Comparison of ENCODE assay signal across 8 cellular contexts in genomic region chr12:57935839-57936512, GRCh38. TPM values are rescaled to one million over a fixed set of nuclear protein-coding genes. Genes with fewer than 3 reads are reported as not detected.
DNase-seq lines count a peak whose midpoint lies in the region; ATAC-seq and TF ChIP-seq lines count a peak whose summit lies in the region.

No MANE protein-coding gene starts in this region.

- H3K9me3 ChIP-seq in ovary, result no peaks in the 10 kb centered on the region
- no peaks in the 10 kb centered on the region for H3K9me3 ChIP-seq in thyroid gland

- peaks cover 39% of the 10 kb centered on the region for H3K4me1 Mint-ChIP-seq in activated naive CD8-positive, alpha-beta T cell (ENCODE audit: low read depth)

- H3K9me3 Mint-ChIP-seq in activated naive CD8-positive, alpha-beta T cell (ENCODE audit: low read depth), result no peaks in the 10 kb centered on the region

- TF ChIP-seq CTCF in GM10266 (IDR thresholded peaks at IDR 0.05; ENCODE audit: control insufficient read depth, insufficient read depth, low read depth, missing control alignments) (no peak), ovary (IDR thresholded peaks at IDR 0.05) (no peak), thyroid gland (IDR thresholded peaks at IDR 0.05) (no peak)

- H3K4me3 Mint-ChIP-seq in activated naive CD8-positive, alpha-beta T cell, result peak overlapping the region; percentile 97

- H3K27me3 ChIP-seq in ovary (no peaks in the 10 kb centered on the region), thyroid gland (no peaks in the 10 kb centered on the region)

- H3K27ac ChIP-seq in ovary (peak overlapping the region in 1 of 2 donors; percentile 45), thyroid gland (peak overlapping the region; percentile 37 to 57 (median 54))

- 2 to 3% (median 2%) methylated on average over 29 of the region's 29 CpGs for WGBS in ovary, 3 donors
- WGBS in thyroid gland, 2 donors, result 3 to 4% methylated on average over 29 of the region's 29 CpGs

- TF ChIP-seq POLR2A in ovary (IDR thresholded peaks at IDR 0.05) (peak; percentile 73), thyroid gland (IDR thresholded peaks at IDR 0.05) (peak in 1 of 2 donors; percentile 64)

- H3K27me3 Mint-ChIP-seq in activated naive CD8-positive, alpha-beta T cell, result no peaks in the 10 kb centered on the region

- intact Hi-C loops in Right ventricle myocardium inferior (cut with DNase I), result no loop called here
- intact Hi-C loops in ovary (cut with DNase I), result no loop called here
- intact Hi-C loops in thyroid gland (cut with DNase I), result no loop called here

- peak overlapping the region; percentile 99 for H3K27ac Mint-ChIP-seq in activated naive CD8-positive, alpha-beta T cell

- H3K4me3 ChIP-seq in ovary (peak overlapping the region; percentile 53), thyroid gland (replicated peaks in 1 of 3) (peak overlapping the region; percentile 9 to 93 (median 44))

- H3K36me3 ChIP-seq in ovary (no peaks in the 10 kb centered on the region), thyroid gland (no peaks in the 10 kb centered on the region)

- peaks cover 3% of the 10 kb centered on the region for H3K36me3 Mint-ChIP-seq in activated naive CD8-positive, alpha-beta T cell

- no peak for TF ChIP-seq EP300 in ovary (IDR thresholded peaks at IDR 0.05)

- peak; percentile 100 for ATAC-seq in HG02623 (IDR thresholded peaks at IDR 0.05; ENCODE audit: unreplicated experiment)
- peak; percentile 99 for ATAC-seq in SK-N-SH treated with all-trans-retinoic acid at 6 μM for 48 hours
- ATAC-seq in Right ventricle myocardium inferior, result peak; percentile 97

- DNase-seq in GM10266 (ENCODE audit: extremely low spot score), result peak; percentile 86
- peak; percentile 88 for DNase-seq in NCI-H1092 treated with DMSO at 0.1 percent for 48 hours (lab: John Stamatoyannopoulos, UW)
- peak; percentile 94 for DNase-seq in Right ventricle myocardium inferior (ENCODE audit: missing footprints)
- peak; percentile 85 to 92 (median 89) for DNase-seq in ovary
- DNase-seq in thyroid gland, result peak; percentile 91 to 94

- H3K4me1 ChIP-seq in ovary (ENCODE audit: insufficient read depth) (peaks cover 2% of the 10 kb centered on the region), thyroid gland (peaks cover 7 to 9% of the 10 kb centered on the region in 2 donors)

TF ChIP-seq in SK-N-SH treated with all-trans-retinoic acid at 6 μM for 48 hours, 23 proteins besides CTCF, POLR2A, EP300 and RAD21:
- 0 out of 2 replicates have a peak, but pooled peaks have one; percentile 29 for TF ChIP-seq CSDC2 (CRISPR knock-in tag; IDR thresholded peaks at IDR 0.05)
- no peak for TF ChIP-seq RARB (CRISPR knock-in tag; IDR thresholded peaks at IDR 0.05)
- no peak for TF ChIP-seq GLIS3 (CRISPR knock-in tag; IDR thresholded peaks at IDR 0.05)
- no peak for TF ChIP-seq ZFP30 (CRISPR knock-in tag; IDR thresholded peaks at IDR 0.05)
- peak; percentile 17; the same call in 1 of the 2 replicates for TF ChIP-seq PPARA (CRISPR knock-in tag; IDR thresholded peaks at IDR 0.05; ENCODE audit: borderline replicate concordance)

RNA-seq across cellular contexts. Expression of gene ATP23, which starts 5.4 kb away (rescaled TPM):
- total RNA-seq in Right ventricle myocardium inferior (8.2 TPM), ovary (1 to 10 TPM; 2.7 to 5.5 (median 5.1) TPM), thyroid gland (10 to 100 TPM in 3 of 4 donors, 1 to 10 TPM in 1; 1.9 to 13.4 (median 11.1) TPM)
- 1 to 10 TPM; 3.6 to 4.0 TPM for polyA plus RNA-seq in ovary
